16 cellular contexts compared by ENCODE assay signal in genomic region chr10:2979267-2979660, GRCh38.
DNase-seq lines count a peak whose midpoint lies in the region; ATAC-seq and TF ChIP-seq lines count a peak whose summit lies in the region.
"Had no signal": no experiment of that assay in that cellular context is flagged by ENCODE, and none has a peak within 500 bp of the region (broad histone marks: within the 10 kb centered on the region; RNA-seq: fewer than 3 reads in every experiment).

No MANE protein-coding gene starts in this region.

- no peak for TF ChIP-seq RAD21 in SK-N-SH (IDR thresholded peaks at IDR 0.05; ENCODE audit: low read length)

- H3K9ac ChIP-seq in SK-N-SH = no peak overlapping the region

- TF ChIP-seq POLR2A in tibial nerve (IDR thresholded peaks at IDR 0.05) = no peak

- TF ChIP-seq CTCF in SK-N-SH (IDR thresholded peaks at IDR 0.05) (no peak), tibial nerve (IDR thresholded peaks at IDR 0.05) (no peak)

- TF ChIP-seq EP300 in SK-N-SH (IDR thresholded peaks at IDR 0.05; ENCODE audit: borderline replicate concordance in 1 of 2, low read depth in 1 of 2, low read length in 1 of 2) (no peak), tibial nerve (IDR thresholded peaks at IDR 0.05) (peak in 1 of 2 donors; percentile 29)

- intact Hi-C loops in head of caudate nucleus (cut with DNase I) = no loop called here

- H3K9me3 ChIP-seq in SK-N-SH (no peaks in the 10 kb centered on the region), tibial nerve (no peaks in the 10 kb centered on the region)
- H3K9me3 ChIP-seq: esophagus muscularis mucosa, transverse colon had no signal

- H3K79me2 ChIP-seq in SK-N-SH (ENCODE audit: insufficient read depth) = no peaks in the 10 kb centered on the region

- H3K4me2 ChIP-seq in SK-N-SH = no peak overlapping the region

- no peaks in the 10 kb centered on the region for H4K20me1 ChIP-seq in SK-N-SH (ENCODE audit: insufficient read depth)

- no peak for DNase-seq in SK-N-SH
- peak; percentile 42 for DNase-seq in SKM-1 (lab: John Stamatoyannopoulos, UW; ENCODE audit: unreplicated experiment)
- peak in 29 of 42 donors; percentile 6 to 63 (median 32) for DNase-seq in head of caudate nucleus
- DNase-seq in tibial nerve (ENCODE audit: low spot score in 2 of 2) = peak; percentile 13 to 28
- no peak for DNase-seq in HCEC 1CT
- DNase-seq in NCI-H226 = no peak
- no peak for DNase-seq in activated gamma-delta T cell treated with Interleukin-2 at 50 U/mL for 16 hours
- DNase-seq: 8988T; activated CD4-positive, alpha-beta memory T cell treated with anti-CD3 and anti-CD28 coated beads for 36 hours; natural killer cell; NCI-H187; NCI-H82; transverse colon had no signal

- no peaks in the 10 kb centered on the region for H3K9me2 ChIP-seq in SK-N-SH

- no peak for ATAC-seq in SK-N-SH treated with all-trans-retinoic acid at 6 μM for 48 hours
- ATAC-seq: natural killer cell had no signal

- H3F3A ChIP-seq in SK-N-SH (replicated peaks; ENCODE audit: insufficient read depth) = peaks cover 14% of the 10 kb centered on the region

- POLR2A ChIA-PET in SK-N-SH (lab: Yijun Ruan, JAX) = no interaction called here

- 85% methylated on average over 8 of the region's 8 CpGs for WGBS in SK-N-SH (ENCODE audit: low lambda C conversion rate)
- WGBS in tibial nerve, 2 donors = 49 to 65% methylated on average over 8 of the region's 8 CpGs

- no peaks in the 10 kb centered on the region for H3K27me3 ChIP-seq in SK-N-SH (ENCODE audit: insufficient read depth)
- peaks cover 0 to under 1% of the 10 kb centered on the region in 2 donors for H3K27me3 ChIP-seq in tibial nerve

- H3K4me1 ChIP-seq in SK-N-SH (ENCODE audit: control insufficient read depth in 1 of 2, insufficient read depth in 2 of 2, low read depth in 1 of 2, low read length in 1 of 2) = peaks cover 0 to 13% of the 10 kb centered on the region in 2 experiments; a peak in 1 of 4 replicates
- H3K4me1 ChIP-seq in tibial nerve = no peaks in the 10 kb centered on the region
- H3K4me1 ChIP-seq: esophagus muscularis mucosa, transverse colon had no signal

- peak overlapping the region; percentile 54 for H2AFZ ChIP-seq in SK-N-SH (ENCODE audit: low read depth)

- H3K27ac ChIP-seq in SK-N-SH (ENCODE audit: low read depth in 2 of 2, low read length in 1 of 2) (no peak overlapping the region; a peak in 1 of 4 replicates), tibial nerve (no peak overlapping the region)
- H3K27ac ChIP-seq: esophagus muscularis mucosa, transverse colon had no signal

- no peak overlapping the region for H3K4me3 ChIP-seq in SK-N-SH (ENCODE audit: low read depth in 2 of 2, low read length in 1 of 2)
- H3K4me3 ChIP-seq in tibial nerve = no peak overlapping the region
- H3K4me3 ChIP-seq: esophagus muscularis mucosa, skin epidermis, transverse colon had no signal

- H3K36me3 ChIP-seq in SK-N-SH (replicated peaks in 1 of 2; ENCODE audit: control insufficient read depth in 1 of 2, insufficient read depth in 2 of 2, low read length in 1 of 2) (no peaks in the 10 kb centered on the region), tibial nerve (no peaks in the 10 kb centered on the region)
- H3K36me3 ChIP-seq: esophagus muscularis mucosa, transverse colon had no signal

- CTCF ChIA-PET in SK-N-SH (lab: Yijun Ruan, JAX) = interaction anchor here (2.7 kb wide), 1 partner anchor 64 kb away, joined by 13 read pairs; no protein-coding TSS in a partner anchor

TF ChIP-seq in SK-N-SH, 30 proteins besides CTCF, POLR2A, EP300 and RAD21 (continues in another document):
- TF ChIP-seq YY1 (IDR thresholded peaks at IDR 0.05; ENCODE audit: low read depth) = no peak
- TF ChIP-seq POLR2AphosphoS5 (IDR thresholded peaks at IDR 0.05; ENCODE audit: low read depth, low read length) = no peak
- TF ChIP-seq, protein P1, sequence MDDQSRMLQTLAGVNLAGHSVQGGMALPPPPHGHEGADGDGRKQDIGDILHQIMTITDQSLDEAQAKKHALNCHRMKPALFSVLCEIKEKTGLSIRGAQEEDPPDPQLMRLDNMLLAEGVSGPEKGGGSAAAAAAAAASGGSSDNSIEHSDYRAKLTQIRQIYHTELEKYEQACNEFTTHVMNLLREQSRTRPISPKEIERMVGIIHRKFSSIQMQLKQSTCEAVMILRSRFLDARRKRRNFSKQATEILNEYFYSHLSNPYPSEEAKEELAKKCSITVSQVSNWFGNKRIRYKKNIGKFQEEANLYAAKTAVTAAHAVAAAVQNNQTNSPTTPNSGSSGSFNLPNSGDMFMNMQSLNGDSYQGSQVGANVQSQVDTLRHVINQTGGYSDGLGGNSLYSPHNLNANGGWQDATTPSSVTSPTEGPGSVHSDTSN (IDR thresholded peaks at IDR 0.05) = no peak
- TF ChIP-seq TCF12 (IDR thresholded peaks at IDR 0.05) = no peak
- TF ChIP-seq CHD2 (IDR thresholded peaks at IDR 0.05; ENCODE audit: low read length, partially characterized antibody) = no peak
- TF ChIP-seq, protein P2, sequence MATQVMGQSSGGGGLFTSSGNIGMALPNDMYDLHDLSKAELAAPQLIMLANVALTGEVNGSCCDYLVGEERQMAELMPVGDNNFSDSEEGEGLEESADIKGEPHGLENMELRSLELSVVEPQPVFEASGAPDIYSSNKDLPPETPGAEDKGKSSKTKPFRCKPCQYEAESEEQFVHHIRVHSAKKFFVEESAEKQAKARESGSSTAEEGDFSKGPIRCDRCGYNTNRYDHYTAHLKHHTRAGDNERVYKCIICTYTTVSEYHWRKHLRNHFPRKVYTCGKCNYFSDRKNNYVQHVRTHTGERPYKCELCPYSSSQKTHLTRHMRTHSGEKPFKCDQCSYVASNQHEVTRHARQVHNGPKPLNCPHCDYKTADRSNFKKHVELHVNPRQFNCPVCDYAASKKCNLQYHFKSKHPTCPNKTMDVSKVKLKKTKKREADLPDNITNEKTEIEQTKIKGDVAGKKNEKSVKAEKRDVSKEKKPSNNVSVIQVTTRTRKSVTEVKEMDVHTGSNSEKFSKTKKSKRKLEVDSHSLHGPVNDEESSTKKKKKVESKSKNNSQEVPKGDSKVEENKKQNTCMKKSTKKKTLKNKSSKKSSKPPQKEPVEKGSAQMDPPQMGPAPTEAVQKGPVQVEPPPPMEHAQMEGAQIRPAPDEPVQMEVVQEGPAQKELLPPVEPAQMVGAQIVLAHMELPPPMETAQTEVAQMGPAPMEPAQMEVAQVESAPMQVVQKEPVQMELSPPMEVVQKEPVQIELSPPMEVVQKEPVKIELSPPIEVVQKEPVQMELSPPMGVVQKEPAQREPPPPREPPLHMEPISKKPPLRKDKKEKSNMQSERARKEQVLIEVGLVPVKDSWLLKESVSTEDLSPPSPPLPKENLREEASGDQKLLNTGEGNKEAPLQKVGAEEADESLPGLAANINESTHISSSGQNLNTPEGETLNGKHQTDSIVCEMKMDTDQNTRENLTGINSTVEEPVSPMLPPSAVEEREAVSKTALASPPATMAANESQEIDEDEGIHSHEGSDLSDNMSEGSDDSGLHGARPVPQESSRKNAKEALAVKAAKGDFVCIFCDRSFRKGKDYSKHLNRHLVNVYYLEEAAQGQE (IDR thresholded peaks at IDR 0.05; ENCODE audit: low read depth, low read length) = no peak

TF ChIP-seq in SK-N-SH treated with all-trans-retinoic acid at 6 μM for 48 hours, 23 proteins besides CTCF, POLR2A, EP300 and RAD21:
- no peak for TF ChIP-seq GLIS3 (CRISPR knock-in tag; IDR thresholded peaks at IDR 0.05)
- no peak for TF ChIP-seq ZC3H10 (CRISPR knock-in tag; IDR thresholded peaks at IDR 0.05)
- no peak for TF ChIP-seq ESRRG (CRISPR knock-in tag; IDR thresholded peaks at IDR 0.05)
- TF ChIP-seq, protein P3, sequence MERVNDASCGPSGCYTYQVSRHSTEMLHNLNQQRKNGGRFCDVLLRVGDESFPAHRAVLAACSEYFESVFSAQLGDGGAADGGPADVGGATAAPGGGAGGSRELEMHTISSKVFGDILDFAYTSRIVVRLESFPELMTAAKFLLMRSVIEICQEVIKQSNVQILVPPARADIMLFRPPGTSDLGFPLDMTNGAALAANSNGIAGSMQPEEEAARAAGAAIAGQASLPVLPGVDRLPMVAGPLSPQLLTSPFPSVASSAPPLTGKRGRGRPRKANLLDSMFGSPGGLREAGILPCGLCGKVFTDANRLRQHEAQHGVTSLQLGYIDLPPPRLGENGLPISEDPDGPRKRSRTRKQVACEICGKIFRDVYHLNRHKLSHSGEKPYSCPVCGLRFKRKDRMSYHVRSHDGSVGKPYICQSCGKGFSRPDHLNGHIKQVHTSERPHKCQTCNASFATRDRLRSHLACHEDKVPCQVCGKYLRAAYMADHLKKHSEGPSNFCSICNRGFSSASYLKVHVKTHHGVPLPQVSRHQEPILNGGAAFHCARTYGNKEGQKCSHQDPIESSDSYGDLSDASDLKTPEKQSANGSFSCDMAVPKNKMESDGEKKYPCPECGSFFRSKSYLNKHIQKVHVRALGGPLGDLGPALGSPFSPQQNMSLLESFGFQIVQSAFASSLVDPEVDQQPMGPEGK (CRISPR knock-in tag; IDR thresholded peaks at IDR 0.05; ENCODE audit: borderline replicate concordance) = no peak

Comparison
In these comparisons a context has a peak if more than half of its experiments do, and no peak if none do; other contexts are left out.
1. DNase-seq: peak in SKM-1 (single experiment), head of caudate nucleus (29 of 42) and tibial nerve (2 of 2); none in SK-N-SH (single experiment), HCEC 1CT (single experiment), NCI-H226 (single experiment) and activated gamma-delta T cell treated with Interleukin-2 at 50 U/mL for 16 hours (single experiment).